ENCODE assay signal across 1 cellular context in genomic region chr3:135929670-135930069, GRCh38.
TF ChIP-seq lines count a peak whose summit lies in the region.

No MANE protein-coding gene starts in this region.

TF ChIP-seq in GM23338, 12 proteins besides CTCF, POLR2A, EP300 and RAD21 (continued from another document):
- TF ChIP-seq ZNF462 (CRISPR knock-in tag; IDR thresholded peaks at IDR 0.05) (no peak), ZNF114 (CRISPR knock-in tag; IDR thresholded peaks at IDR 0.05) (no peak), ZNF331 (CRISPR knock-in tag; IDR thresholded peaks at IDR 0.05; ENCODE audit: low read depth) (no peak), ETS1 (IDR thresholded peaks at IDR 0.05) (no peak)
TF ChIP-seq in GM23338: peak in this region for 0.
